In the genomic region with DNA sequence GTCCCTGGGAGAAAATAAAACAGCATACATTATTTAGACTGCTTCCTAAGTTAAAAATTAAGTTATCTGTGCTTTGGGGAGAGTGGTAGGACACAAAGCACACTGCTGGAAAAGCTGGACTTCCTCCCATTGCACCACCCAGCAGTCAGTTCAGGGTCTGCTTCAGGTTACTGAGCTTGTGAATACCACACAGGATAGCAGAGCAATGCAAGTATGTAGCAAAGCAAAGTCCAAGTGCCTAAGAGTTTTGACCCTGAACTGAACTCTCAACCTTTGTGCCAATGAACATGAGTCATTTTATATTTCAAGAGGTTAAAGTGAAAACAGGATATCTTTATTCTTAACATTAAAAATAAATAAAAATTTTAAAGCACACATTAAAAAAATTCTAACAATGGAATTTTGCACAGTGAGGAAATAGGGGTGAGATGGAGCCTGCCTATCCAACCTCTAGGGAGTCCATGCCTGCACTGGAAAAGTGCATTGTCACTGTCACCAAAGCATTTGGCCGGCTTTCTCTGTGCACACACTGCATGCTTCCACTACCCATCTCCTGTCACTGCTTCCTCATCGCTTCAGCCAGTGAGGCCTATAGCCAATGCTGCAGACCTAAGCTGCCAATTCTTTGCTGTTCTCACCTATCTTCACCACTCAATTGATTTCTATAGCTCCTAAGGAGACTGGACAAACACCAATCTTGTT, we compare ENCODE assay signal across 1 cellular context.
A peak's percentile ranks its signal among the peaks of the same experiment; 100 is the strongest.
TF ChIP-seq lines count a peak whose summit lies in the region.

No MANE protein-coding gene starts in this region.

TF ChIP-seq in HepG2, 621 proteins besides CTCF, POLR2A, EP300 and RAD21 (continued from another document and continues in another):
- TF ChIP-seq, protein P1, sequence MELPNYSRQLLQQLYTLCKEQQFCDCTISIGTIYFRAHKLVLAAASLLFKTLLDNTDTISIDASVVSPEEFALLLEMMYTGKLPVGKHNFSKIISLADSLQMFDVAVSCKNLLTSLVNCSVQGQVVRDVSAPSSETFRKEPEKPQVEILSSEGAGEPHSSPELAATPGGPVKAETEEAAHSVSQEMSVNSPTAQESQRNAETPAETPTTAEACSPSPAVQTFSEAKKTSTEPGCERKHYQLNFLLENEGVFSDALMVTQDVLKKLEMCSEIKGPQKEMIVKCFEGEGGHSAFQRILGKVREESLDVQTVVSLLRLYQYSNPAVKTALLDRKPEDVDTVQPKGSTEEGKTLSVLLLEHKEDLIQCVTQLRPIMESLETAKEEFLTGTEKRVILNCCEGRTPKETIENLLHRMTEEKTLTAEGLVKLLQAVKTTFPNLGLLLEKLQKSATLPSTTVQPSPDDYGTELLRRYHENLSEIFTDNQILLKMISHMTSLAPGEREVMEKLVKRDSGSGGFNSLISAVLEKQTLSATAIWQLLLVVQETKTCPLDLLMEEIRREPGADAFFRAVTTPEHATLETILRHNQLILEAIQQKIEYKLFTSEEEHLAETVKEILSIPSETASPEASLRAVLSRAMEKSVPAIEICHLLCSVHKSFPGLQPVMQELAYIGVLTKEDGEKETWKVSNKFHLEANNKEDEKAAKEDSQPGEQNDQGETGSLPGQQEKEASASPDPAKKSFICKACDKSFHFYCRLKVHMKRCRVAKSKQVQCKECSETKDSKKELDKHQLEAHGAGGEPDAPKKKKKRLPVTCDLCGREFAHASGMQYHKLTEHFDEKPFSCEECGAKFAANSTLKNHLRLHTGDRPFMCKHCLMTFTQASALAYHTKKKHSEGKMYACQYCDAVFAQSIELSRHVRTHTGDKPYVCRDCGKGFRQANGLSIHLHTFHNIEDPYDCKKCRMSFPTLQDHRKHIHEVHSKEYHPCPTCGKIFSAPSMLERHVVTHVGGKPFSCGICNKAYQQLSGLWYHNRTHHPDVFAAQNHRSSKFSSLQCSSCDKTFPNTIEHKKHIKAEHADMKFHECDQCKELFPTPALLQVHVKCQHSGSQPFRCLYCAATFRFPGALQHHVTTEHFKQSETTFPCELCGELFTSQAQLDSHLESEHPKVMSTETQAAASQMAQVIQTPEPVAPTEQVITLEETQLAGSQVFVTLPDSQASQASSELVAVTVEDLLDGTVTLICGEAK (IDR thresholded peaks at IDR 0.05): no peak
- TF ChIP-seq, protein P1 (CRISPR knock-in tag; IDR thresholded peaks at IDR 0.05): no peak; the same call in 1 of the 2 replicates
- TF ChIP-seq, protein P2, sequence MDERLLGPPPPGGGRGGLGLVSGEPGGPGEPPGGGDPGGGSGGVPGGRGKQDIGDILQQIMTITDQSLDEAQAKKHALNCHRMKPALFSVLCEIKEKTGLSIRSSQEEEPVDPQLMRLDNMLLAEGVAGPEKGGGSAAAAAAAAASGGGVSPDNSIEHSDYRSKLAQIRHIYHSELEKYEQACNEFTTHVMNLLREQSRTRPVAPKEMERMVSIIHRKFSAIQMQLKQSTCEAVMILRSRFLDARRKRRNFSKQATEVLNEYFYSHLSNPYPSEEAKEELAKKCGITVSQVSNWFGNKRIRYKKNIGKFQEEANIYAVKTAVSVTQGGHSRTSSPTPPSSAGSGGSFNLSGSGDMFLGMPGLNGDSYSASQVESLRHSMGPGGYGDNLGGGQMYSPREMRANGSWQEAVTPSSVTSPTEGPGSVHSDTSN (CRISPR knock-in tag; IDR thresholded peaks at IDR 0.05): no peak
- TF ChIP-seq PHF20 (CRISPR knock-in tag; IDR thresholded peaks at IDR 0.05) (no peak), NR1H2 (CRISPR knock-in tag; IDR thresholded peaks at IDR 0.05; ENCODE audit: borderline replicate concordance, low read depth) (no peak), ZNF180 (CRISPR knock-in tag; IDR thresholded peaks at IDR 0.05; ENCODE audit: borderline replicate concordance, low read depth) (no peak), NFIB (CRISPR knock-in tag; IDR thresholded peaks at IDR 0.05; ENCODE audit: borderline replicate concordance) (no peak), ZFP62 (CRISPR knock-in tag; IDR thresholded peaks at IDR 0.05) (no peak), PHF8 (CRISPR knock-in tag; IDR thresholded peaks at IDR 0.05) (no peak; the same call in 1 of the 2 replicates), PAF1 (CRISPR knock-in tag; IDR thresholded peaks at IDR 0.05) (no peak), ZNF30 (CRISPR knock-in tag; IDR thresholded peaks at IDR 0.05) (no peak), REXO4 (CRISPR knock-in tag; IDR thresholded peaks at IDR 0.05; ENCODE audit: borderline replicate concordance) (no peak), ZNF335 (CRISPR knock-in tag; IDR thresholded peaks at IDR 0.05) (no peak), ZNF121 (CRISPR knock-in tag; IDR thresholded peaks at IDR 0.05) (no peak), AGO1 (IDR thresholded peaks at IDR 0.05; ENCODE audit: low read depth, low read length, poor library complexity, severe bottlenecking) (no peak), ZSCAN12 (CRISPR knock-in tag; IDR thresholded peaks at IDR 0.05) (no peak), ARHGAP35 (CRISPR knock-in tag; IDR thresholded peaks at IDR 0.05; ENCODE audit: borderline replicate concordance) (no peak), ZMAT3 (CRISPR knock-in tag; conservative IDR thresholded peaks at IDR 0.05) (peak; percentile 76; the same call in 1 of the 2 replicates), NR2F6 (IDR thresholded peaks at IDR 0.05) (peak; percentile 90), NR2F6 (CRISPR knock-in tag; IDR thresholded peaks at IDR 0.05) (peak; percentile 91), ZBTB20 (CRISPR knock-in tag; IDR thresholded peaks at IDR 0.05; ENCODE audit: borderline replicate concordance, low read depth) (peak; percentile 70; the same call in 1 of the 2 replicates), AKAP8 (CRISPR knock-in tag; IDR thresholded peaks at IDR 0.05) (no peak), ZNF124 (CRISPR knock-in tag; IDR thresholded peaks at IDR 0.05) (peak; percentile 62; the same call in 1 of the 2 replicates), MED13 (CRISPR knock-in tag; IDR thresholded peaks at IDR 0.05) (no peak; the same call in 1 of the 2 replicates), MZF1 (CRISPR knock-in tag; IDR thresholded peaks at IDR 0.05; ENCODE audit: borderline replicate concordance) (no peak)
- TF ChIP-seq, protein P3, sequence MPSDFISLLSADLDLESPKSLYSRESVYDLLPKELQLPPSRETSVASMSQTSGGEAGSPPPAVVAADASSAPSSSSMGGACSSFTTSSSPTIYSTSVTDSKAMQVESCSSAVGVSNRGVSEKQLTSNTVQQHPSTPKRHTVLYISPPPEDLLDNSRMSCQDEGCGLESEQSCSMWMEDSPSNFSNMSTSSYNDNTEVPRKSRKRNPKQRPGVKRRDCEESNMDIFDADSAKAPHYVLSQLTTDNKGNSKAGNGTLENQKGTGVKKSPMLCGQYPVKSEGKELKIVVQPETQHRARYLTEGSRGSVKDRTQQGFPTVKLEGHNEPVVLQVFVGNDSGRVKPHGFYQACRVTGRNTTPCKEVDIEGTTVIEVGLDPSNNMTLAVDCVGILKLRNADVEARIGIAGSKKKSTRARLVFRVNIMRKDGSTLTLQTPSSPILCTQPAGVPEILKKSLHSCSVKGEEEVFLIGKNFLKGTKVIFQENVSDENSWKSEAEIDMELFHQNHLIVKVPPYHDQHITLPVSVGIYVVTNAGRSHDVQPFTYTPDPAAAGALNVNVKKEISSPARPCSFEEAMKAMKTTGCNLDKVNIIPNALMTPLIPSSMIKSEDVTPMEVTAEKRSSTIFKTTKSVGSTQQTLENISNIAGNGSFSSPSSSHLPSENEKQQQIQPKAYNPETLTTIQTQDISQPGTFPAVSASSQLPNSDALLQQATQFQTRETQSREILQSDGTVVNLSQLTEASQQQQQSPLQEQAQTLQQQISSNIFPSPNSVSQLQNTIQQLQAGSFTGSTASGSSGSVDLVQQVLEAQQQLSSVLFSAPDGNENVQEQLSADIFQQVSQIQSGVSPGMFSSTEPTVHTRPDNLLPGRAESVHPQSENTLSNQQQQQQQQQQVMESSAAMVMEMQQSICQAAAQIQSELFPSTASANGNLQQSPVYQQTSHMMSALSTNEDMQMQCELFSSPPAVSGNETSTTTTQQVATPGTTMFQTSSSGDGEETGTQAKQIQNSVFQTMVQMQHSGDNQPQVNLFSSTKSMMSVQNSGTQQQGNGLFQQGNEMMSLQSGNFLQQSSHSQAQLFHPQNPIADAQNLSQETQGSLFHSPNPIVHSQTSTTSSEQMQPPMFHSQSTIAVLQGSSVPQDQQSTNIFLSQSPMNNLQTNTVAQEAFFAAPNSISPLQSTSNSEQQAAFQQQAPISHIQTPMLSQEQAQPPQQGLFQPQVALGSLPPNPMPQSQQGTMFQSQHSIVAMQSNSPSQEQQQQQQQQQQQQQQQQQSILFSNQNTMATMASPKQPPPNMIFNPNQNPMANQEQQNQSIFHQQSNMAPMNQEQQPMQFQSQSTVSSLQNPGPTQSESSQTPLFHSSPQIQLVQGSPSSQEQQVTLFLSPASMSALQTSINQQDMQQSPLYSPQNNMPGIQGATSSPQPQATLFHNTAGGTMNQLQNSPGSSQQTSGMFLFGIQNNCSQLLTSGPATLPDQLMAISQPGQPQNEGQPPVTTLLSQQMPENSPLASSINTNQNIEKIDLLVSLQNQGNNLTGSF (CRISPR knock-in tag; IDR thresholded peaks at IDR 0.05): no peak
- TF ChIP-seq, protein P4, sequence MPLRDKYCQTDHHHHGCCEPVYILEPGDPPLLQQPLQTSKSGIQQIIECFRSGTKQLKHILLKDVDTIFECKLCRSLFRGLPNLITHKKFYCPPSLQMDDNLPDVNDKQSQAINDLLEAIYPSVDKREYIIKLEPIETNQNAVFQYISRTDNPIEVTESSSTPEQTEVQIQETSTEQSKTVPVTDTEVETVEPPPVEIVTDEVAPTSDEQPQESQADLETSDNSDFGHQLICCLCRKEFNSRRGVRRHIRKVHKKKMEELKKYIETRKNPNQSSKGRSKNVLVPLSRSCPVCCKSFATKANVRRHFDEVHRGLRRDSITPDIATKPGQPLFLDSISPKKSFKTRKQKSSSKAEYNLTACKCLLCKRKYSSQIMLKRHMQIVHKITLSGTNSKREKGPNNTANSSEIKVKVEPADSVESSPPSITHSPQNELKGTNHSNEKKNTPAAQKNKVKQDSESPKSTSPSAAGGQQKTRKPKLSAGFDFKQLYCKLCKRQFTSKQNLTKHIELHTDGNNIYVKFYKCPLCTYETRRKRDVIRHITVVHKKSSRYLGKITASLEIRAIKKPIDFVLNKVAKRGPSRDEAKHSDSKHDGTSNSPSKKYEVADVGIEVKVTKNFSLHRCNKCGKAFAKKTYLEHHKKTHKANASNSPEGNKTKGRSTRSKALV (CRISPR knock-in tag; IDR thresholded peaks at IDR 0.05): no peak
- TF ChIP-seq, protein P5, sequence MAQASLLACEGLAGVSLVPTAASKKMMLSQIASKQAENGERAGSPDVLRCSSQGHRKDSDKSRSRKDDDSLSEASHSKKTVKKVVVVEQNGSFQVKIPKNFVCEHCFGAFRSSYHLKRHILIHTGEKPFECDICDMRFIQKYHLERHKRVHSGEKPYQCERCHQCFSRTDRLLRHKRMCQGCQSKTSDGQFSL (CRISPR knock-in tag; IDR thresholded peaks at IDR 0.05): no peak
- TF ChIP-seq, protein P6, sequence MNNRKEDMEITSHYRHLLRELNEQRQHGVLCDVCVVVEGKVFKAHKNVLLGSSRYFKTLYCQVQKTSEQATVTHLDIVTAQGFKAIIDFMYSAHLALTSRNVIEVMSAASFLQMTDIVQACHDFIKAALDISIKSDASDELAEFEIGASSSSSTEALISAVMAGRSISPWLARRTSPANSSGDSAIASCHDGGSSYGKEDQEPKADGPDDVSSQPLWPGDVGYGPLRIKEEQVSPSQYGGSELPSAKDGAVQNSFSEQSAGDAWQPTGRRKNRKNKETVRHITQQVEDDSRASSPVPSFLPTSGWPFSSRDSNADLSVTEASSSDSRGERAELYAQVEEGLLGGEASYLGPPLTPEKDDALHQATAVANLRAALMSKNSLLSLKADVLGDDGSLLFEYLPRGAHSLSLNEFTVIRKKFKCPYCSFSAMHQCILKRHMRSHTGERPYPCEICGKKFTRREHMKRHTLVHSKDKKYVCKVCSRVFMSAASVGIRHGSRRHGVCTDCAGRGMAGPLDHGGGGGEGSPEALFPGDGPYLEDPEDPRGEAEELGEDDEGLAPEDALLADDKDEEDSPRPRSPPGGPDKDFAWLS (CRISPR knock-in tag; IDR thresholded peaks at IDR 0.05; ENCODE audit: borderline replicate concordance): no peak
- TF ChIP-seq, protein P7, sequence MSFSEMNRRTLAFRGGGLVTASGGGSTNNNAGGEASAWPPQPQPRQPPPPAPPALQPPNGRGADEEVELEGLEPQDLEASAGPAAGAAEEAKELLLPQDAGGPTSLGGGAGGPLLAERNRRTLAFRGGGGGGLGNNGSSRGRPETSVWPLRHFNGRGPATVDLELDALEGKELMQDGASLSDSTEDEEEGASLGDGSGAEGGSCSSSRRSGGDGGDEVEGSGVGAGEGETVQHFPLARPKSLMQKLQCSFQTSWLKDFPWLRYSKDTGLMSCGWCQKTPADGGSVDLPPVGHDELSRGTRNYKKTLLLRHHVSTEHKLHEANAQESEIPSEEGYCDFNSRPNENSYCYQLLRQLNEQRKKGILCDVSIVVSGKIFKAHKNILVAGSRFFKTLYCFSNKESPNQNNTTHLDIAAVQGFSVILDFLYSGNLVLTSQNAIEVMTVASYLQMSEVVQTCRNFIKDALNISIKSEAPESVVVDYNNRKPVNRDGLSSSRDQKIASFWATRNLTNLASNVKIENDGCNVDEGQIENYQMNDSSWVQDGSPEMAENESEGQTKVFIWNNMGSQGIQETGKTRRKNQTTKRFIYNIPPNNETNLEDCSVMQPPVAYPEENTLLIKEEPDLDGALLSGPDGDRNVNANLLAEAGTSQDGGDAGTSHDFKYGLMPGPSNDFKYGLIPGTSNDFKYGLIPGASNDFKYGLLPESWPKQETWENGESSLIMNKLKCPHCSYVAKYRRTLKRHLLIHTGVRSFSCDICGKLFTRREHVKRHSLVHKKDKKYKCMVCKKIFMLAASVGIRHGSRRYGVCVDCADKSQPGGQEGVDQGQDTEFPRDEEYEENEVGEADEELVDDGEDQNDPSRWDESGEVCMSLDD (CRISPR knock-in tag; IDR thresholded peaks at IDR 0.05; ENCODE audit: borderline replicate concordance): no peak
- TF ChIP-seq, protein P8, sequence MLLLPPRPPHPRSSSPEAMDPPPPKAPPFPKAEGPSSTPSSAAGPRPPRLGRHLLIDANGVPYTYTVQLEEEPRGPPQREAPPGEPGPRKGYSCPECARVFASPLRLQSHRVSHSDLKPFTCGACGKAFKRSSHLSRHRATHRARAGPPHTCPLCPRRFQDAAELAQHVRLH (CRISPR knock-in tag; IDR thresholded peaks at IDR 0.05; ENCODE audit: borderline replicate concordance, low read depth): peak; percentile 83
